Comparison of ENCODE assay signal across 20 cellular contexts in genomic region chr1:186948542-186948941, GRCh38.
DNase-seq lines count a peak whose midpoint lies in the region; FAIRE-seq and TF ChIP-seq lines count a peak whose summit lies in the region.
"Had no signal": no experiment of that assay in that cellular context is flagged by ENCODE, and none has a peak within 500 bp of the region (broad histone marks: within the 10 kb centered on the region; RNA-seq: fewer than 3 reads in every experiment).

No MANE protein-coding gene starts in this region.

- CTCF ChIA-PET in mammary epithelial cell (lab: Charles Lee; ENCODE audit: low non-redundant PET) = no interaction called here

- H3K4me2 ChIP-seq in mammary epithelial cell (ENCODE audit: insufficient read depth, low read depth, low read length) = peak overlapping the region; percentile 52
- H3K4me2 ChIP-seq in hepatocyte = no peak overlapping the region

- no peaks in the 10 kb centered on the region for H3K9me2 ChIP-seq in hepatocyte (replicated peaks; ENCODE audit: insufficient read depth)

- H4K20me1 ChIP-seq in mammary epithelial cell (ENCODE audit: insufficient read depth, low read length) (no peaks in the 10 kb centered on the region), hepatocyte (ENCODE audit: insufficient read depth, poor library complexity, severe bottlenecking) (no peaks in the 10 kb centered on the region)

- peak; percentile 73 for DNase-seq in GDM1 (lab: John Stamatoyannopoulos, UW)
- DNase-seq in OCI-M1 (lab: John Stamatoyannopoulos, UW) = peak; percentile 64
- peak; percentile 62 for DNase-seq in mammary epithelial cell
- peak; percentile 81 to 89 for DNase-seq in lung microvascular endothelial cell (ENCODE audit: low read depth in 2 of 2)
- DNase-seq in small intestine = no peak
- no peak for DNase-seq in NCI-H146 (lab: John Stamatoyannopoulos, UW)
- no peak for DNase-seq in hepatocyte (ENCODE audit: low spot score)
- DNase-seq in BE2C = no peak
- DNase-seq: activated CD4-positive, alpha-beta T cell treated with anti-CD3 and anti-CD28 coated beads, Interleukin-2, amount 10 ng/mL, durations not matched to agents 24 days and 14 days; activated CD8-positive, alpha-beta memory T cell treated with anti-CD3 and anti-CD28 coated beads, Interleukin-2, amount 50 U/mL, for 48 hours; activated gamma-delta T cell treated with Interleukin-2 at 50 U/mL for 16 hours; amniotic stem cell; colonic mucosa; erythroblast; IMR-90; naive thymus-derived CD8-positive, alpha-beta T cell; NCI-H526 treated with DMSO at 0.1 percent for 48 hours; stimulated activated CD8-positive, alpha-beta memory T cell treated with anti-CD3 and anti-CD28 coated beads, Interleukin-4, amount 100 ng/mL, for 48 hours had no signal

- intact Hi-C loops in mammary epithelial cell (cut with micrococcal nuclease) = no loop called here

- no TSS peak for BruUV-seq in mammary epithelial cell (replicated peaks; lab: Mats Ljungman, UMichigan)

- H3K79me2 ChIP-seq in mammary epithelial cell (ENCODE audit: insufficient read depth, low read length) = no peaks in the 10 kb centered on the region
- no peaks in the 10 kb centered on the region for H3K79me2 ChIP-seq in hepatocyte

- H3K4me1 ChIP-seq in mammary epithelial cell (ENCODE audit: insufficient read depth, low read length) (peaks cover 19% of the 10 kb centered on the region), small intestine (ENCODE audit: control insufficient read depth in 2 of 2, insufficient read depth in 1 of 2, low read depth in 1 of 2, low read length in 1 of 2) (no peaks in the 10 kb centered on the region), hepatocyte (ENCODE audit: insufficient read depth) (no peaks in the 10 kb centered on the region), BE2C (no peaks in the 10 kb centered on the region)
- H3K4me1 ChIP-seq: colonic mucosa, HAP-1 had no signal

- H3K9me3 ChIP-seq in mammary epithelial cell (replicated peaks; ENCODE audit: insufficient read depth, low read length) (no peaks in the 10 kb centered on the region), small intestine (ENCODE audit: control insufficient read depth, low read depth) (no peaks in the 10 kb centered on the region), hepatocyte (ENCODE audit: low read depth) (no peaks in the 10 kb centered on the region), BE2C (no peaks in the 10 kb centered on the region)
- H3K9me3 ChIP-seq: colonic mucosa, HAP-1 had no signal

- no peaks in the 10 kb centered on the region for H3K36me3 ChIP-seq in mammary epithelial cell (ENCODE audit: insufficient read depth, low read length)
- no peaks in the 10 kb centered on the region for H3K36me3 ChIP-seq in small intestine (ENCODE audit: control insufficient read depth in 2 of 2, insufficient read depth in 2 of 2, low read length in 2 of 2)
- no peaks in the 10 kb centered on the region for H3K36me3 ChIP-seq in hepatocyte (replicated peaks; ENCODE audit: insufficient read depth, low read depth)
- no peaks in the 10 kb centered on the region for H3K36me3 ChIP-seq in BE2C
- H3K36me3 ChIP-seq: colonic mucosa, HAP-1 had no signal

- H3K4me3 ChIP-seq in mammary epithelial cell (replicated peaks in 1 of 3; ENCODE audit: insufficient read depth in 1 of 3, low read depth in 2 of 3, low read length in 3 of 3) = no peak overlapping the region
- no peak overlapping the region for H3K4me3 ChIP-seq in small intestine (ENCODE audit: low read depth in 1 of 2, low read length in 2 of 2)
- no peak overlapping the region for H3K4me3 ChIP-seq in hepatocyte
- H3K4me3 ChIP-seq in BE2C (ENCODE audit: low read depth, low read length) = no peak overlapping the region
- H3K4me3 ChIP-seq: colonic mucosa, HAP-1, lung had no signal

- in situ Hi-C loops in mammary epithelial cell (cut with MboI; ENCODE audit: low sequenced_read_pairs in 2 of 2) = no loop called here

- H3K9ac ChIP-seq in mammary epithelial cell (ENCODE audit: insufficient read depth, low read length) = no peak overlapping the region

- no peaks in the 10 kb centered on the region for H3K27me3 ChIP-seq in mammary epithelial cell (ENCODE audit: insufficient read depth, low read length)
- no peaks in the 10 kb centered on the region for H3K27me3 ChIP-seq in small intestine (ENCODE audit: control insufficient read depth in 2 of 2, insufficient read depth in 2 of 2, low read length in 2 of 2)
- no peaks in the 10 kb centered on the region for H3K27me3 ChIP-seq in hepatocyte
- no peaks in the 10 kb centered on the region; the same call in 1 of the 2 replicates for H3K27me3 ChIP-seq in BE2C
- H3K27me3 ChIP-seq: colonic mucosa had no signal

- no peak for FAIRE-seq in small intestine (lab: Jason Lieb, UNC)

- TF ChIP-seq CTCF in mammary epithelial cell (conservative IDR thresholded peaks at IDR 0.05 in 1 of 2, IDR thresholded peaks at IDR 0.05 in 1 of 2; ENCODE audit: extremely low read depth in 1 of 2, insufficient read depth in 1 of 2, low read depth in 1 of 2, low read length in 2 of 2) = no peak
- no peak for TF ChIP-seq CTCF in hepatocyte (IDR thresholded peaks at IDR 0.05; ENCODE audit: poor library complexity)
- no peak for TF ChIP-seq CTCF in BE2C (IDR thresholded peaks at IDR 0.05; ENCODE audit: low read depth, low read length)

- dilution Hi-C loops in mammary epithelial cell (cut with HindIII; ENCODE audit: low sequenced_read_pairs) = no loop called here

- peak overlapping the region; percentile 74 for H2AFZ ChIP-seq in mammary epithelial cell (ENCODE audit: low read depth, low read length)
- H2AFZ ChIP-seq in hepatocyte = no peak overlapping the region

- WGBS in mammary epithelial cell (ENCODE audit: low coverage, missing lambda C conversion rate) = 22% methylated on average over 4 of the region's 4 CpGs
- WGBS in small intestine, 3 donors = 76 to 92% (median 80%) methylated on average over 4 of the region's 4 CpGs
- WGBS in hepatocyte (ENCODE audit: low lambda C conversion rate, missing lambda C conversion rate) = 81% methylated on average over 4 of the region's 4 CpGs

- H3K27ac ChIP-seq in mammary epithelial cell (ENCODE audit: insufficient read depth, low read depth, low read length) (peak overlapping the region; percentile 9), small intestine (ENCODE audit: low read depth in 1 of 2, low read length in 1 of 2) (no peak overlapping the region), hepatocyte (no peak overlapping the region)
- H3K27ac ChIP-seq: colonic mucosa had no signal

Comparison
In these comparisons a context has a peak if more than half of its experiments do, and no peak if none do; other contexts are left out.
1. DNase-seq: peak in GDM1 (single experiment), OCI-M1 (single experiment), mammary epithelial cell (single experiment) and lung microvascular endothelial cell (2 of 2); none in small intestine (single experiment), NCI-H146 (single experiment), hepatocyte (single experiment) and BE2C (single experiment).